ENCODE assay signal across 1 cellular context in genomic region chr17:44947461-44948314, GRCh38.
TF ChIP-seq lines count a peak whose summit lies in the region.

KIF18B (minus strand) TSS chr17:44947773; CDS start chr17:44936344, 11,429 bp downstream.

TF ChIP-seq in HepG2, 621 proteins besides CTCF, POLR2A, EP300 and RAD21 (continued from another document and continues in another):
- TF ChIP-seq, protein P1, sequence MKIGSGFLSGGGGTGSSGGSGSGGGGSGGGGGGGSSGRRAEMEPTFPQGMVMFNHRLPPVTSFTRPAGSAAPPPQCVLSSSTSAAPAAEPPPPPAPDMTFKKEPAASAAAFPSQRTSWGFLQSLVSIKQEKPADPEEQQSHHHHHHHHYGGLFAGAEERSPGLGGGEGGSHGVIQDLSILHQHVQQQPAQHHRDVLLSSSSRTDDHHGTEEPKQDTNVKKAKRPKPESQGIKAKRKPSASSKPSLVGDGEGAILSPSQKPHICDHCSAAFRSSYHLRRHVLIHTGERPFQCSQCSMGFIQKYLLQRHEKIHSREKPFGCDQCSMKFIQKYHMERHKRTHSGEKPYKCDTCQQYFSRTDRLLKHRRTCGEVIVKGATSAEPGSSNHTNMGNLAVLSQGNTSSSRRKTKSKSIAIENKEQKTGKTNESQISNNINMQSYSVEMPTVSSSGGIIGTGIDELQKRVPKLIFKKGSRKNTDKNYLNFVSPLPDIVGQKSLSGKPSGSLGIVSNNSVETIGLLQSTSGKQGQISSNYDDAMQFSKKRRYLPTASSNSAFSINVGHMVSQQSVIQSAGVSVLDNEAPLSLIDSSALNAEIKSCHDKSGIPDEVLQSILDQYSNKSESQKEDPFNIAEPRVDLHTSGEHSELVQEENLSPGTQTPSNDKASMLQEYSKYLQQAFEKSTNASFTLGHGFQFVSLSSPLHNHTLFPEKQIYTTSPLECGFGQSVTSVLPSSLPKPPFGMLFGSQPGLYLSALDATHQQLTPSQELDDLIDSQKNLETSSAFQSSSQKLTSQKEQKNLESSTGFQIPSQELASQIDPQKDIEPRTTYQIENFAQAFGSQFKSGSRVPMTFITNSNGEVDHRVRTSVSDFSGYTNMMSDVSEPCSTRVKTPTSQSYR (CRISPR knock-in tag; IDR thresholded peaks at IDR 0.05; ENCODE audit: borderline replicate concordance) = no peak
- peak; percentile 86 for TF ChIP-seq RBFOX2 (IDR thresholded peaks at IDR 0.05; ENCODE audit: low read depth, low read length)
- TF ChIP-seq ETV6 (CRISPR knock-in tag; conservative IDR thresholded peaks at IDR 0.05) = no peak
- TF ChIP-seq ZBTB2 (CRISPR knock-in tag; IDR thresholded peaks at IDR 0.05; ENCODE audit: low read depth) = 0 out of 2 replicates have a peak, but pooled peaks have one; percentile 63
- TF ChIP-seq ZNF143 (CRISPR knock-in tag; IDR thresholded peaks at IDR 0.05) = no peak
- no peak for TF ChIP-seq ISX (CRISPR knock-in tag; conservative IDR thresholded peaks at IDR 0.05)
- 0 out of 2 replicates have a peak, but pooled peaks have one; percentile 62 for TF ChIP-seq KLF12 (CRISPR knock-in tag; IDR thresholded peaks at IDR 0.05; ENCODE audit: borderline replicate concordance)
- peak; percentile 88 for TF ChIP-seq ZBTB43 (CRISPR knock-in tag; conservative IDR thresholded peaks at IDR 0.05)
- 0 out of 2 replicates have a peak, but pooled peaks have one; percentile 38 for TF ChIP-seq ZNF775 (CRISPR knock-in tag; IDR thresholded peaks at IDR 0.05; ENCODE audit: borderline replicate concordance)
- TF ChIP-seq ZNF841 (CRISPR knock-in tag; IDR thresholded peaks at IDR 0.05; ENCODE audit: borderline replicate concordance) = no peak
- TF ChIP-seq ZNF589 (CRISPR knock-in tag; conservative IDR thresholded peaks at IDR 0.05) = no peak
- TF ChIP-seq KDM5A (IDR thresholded peaks at IDR 0.05; ENCODE audit: borderline replicate concordance, low read length) = peak; percentile 87
- peak; percentile 63; the same call in 1 of the 2 replicates for TF ChIP-seq NR2C2 (CRISPR knock-in tag; IDR thresholded peaks at IDR 0.05; ENCODE audit: borderline replicate concordance)
- no peak; the same call in 1 of the 2 replicates for TF ChIP-seq ZC3H13 (CRISPR knock-in tag; IDR thresholded peaks at IDR 0.05)
- TF ChIP-seq SOX5 (CRISPR knock-in tag; IDR thresholded peaks at IDR 0.05; ENCODE audit: borderline replicate concordance) = peak; percentile 6; the same call in 1 of the 2 replicates
- TF ChIP-seq CBX1 (IDR thresholded peaks at IDR 0.05; ENCODE audit: low read depth) = peak; percentile 79
- TF ChIP-seq, protein P2, sequence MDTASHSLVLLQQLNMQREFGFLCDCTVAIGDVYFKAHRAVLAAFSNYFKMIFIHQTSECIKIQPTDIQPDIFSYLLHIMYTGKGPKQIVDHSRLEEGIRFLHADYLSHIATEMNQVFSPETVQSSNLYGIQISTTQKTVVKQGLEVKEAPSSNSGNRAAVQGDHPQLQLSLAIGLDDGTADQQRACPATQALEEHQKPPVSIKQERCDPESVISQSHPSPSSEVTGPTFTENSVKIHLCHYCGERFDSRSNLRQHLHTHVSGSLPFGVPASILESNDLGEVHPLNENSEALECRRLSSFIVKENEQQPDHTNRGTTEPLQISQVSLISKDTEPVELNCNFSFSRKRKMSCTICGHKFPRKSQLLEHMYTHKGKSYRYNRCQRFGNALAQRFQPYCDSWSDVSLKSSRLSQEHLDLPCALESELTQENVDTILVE (CRISPR knock-in tag; IDR thresholded peaks at IDR 0.05) = no peak
- TF ChIP-seq IRX3 (CRISPR knock-in tag; IDR thresholded peaks at IDR 0.05; ENCODE audit: borderline replicate concordance, low read depth) = no peak
- no peak for TF ChIP-seq FIP1L1 (IDR thresholded peaks at IDR 0.05; ENCODE audit: borderline replicate concordance, insufficient read depth, low read depth, low read length)
- no peak for TF ChIP-seq NCOA5 (CRISPR knock-in tag; IDR thresholded peaks at IDR 0.05)
- TF ChIP-seq ZBTB38 (CRISPR knock-in tag; IDR thresholded peaks at IDR 0.05) = peak; percentile 89
- TF ChIP-seq KLF6 (CRISPR knock-in tag; IDR thresholded peaks at IDR 0.05) = peak; percentile 73
- 0 out of 2 replicates have a peak, but pooled peaks have one; percentile 21 for TF ChIP-seq RFXANK (CRISPR knock-in tag; IDR thresholded peaks at IDR 0.05)
- TF ChIP-seq KDM6A (CRISPR knock-in tag; IDR thresholded peaks at IDR 0.05; ENCODE audit: low read depth) = no peak
- peak; percentile 98 for TF ChIP-seq YEATS4 (CRISPR knock-in tag; IDR thresholded peaks at IDR 0.05; ENCODE audit: borderline replicate concordance)
- peak; percentile 51 for TF ChIP-seq HINFP (CRISPR knock-in tag; IDR thresholded peaks at IDR 0.05; ENCODE audit: low read depth)
- no peak for TF ChIP-seq ZSCAN20 (CRISPR knock-in tag; IDR thresholded peaks at IDR 0.05; ENCODE audit: borderline replicate concordance)
- no peak for TF ChIP-seq BHLHE40 (IDR thresholded peaks at IDR 0.05; ENCODE audit: low read length)
- no peak for TF ChIP-seq HDAC6 (IDR thresholded peaks at IDR 0.05; ENCODE audit: low read depth, low read length)
- TF ChIP-seq, protein P3, sequence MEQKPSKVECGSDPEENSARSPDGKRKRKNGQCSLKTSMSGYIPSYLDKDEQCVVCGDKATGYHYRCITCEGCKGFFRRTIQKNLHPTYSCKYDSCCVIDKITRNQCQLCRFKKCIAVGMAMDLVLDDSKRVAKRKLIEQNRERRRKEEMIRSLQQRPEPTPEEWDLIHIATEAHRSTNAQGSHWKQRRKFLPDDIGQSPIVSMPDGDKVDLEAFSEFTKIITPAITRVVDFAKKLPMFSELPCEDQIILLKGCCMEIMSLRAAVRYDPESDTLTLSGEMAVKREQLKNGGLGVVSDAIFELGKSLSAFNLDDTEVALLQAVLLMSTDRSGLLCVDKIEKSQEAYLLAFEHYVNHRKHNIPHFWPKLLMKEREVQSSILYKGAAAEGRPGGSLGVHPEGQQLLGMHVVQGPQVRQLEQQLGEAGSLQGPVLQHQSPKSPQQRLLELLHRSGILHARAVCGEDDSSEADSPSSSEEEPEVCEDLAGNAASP (CRISPR knock-in tag; IDR thresholded peaks at IDR 0.05; ENCODE audit: borderline replicate concordance) = 0 out of 2 replicates have a peak, but pooled peaks have one; percentile 38
- 0 out of 2 replicates have a peak, but pooled peaks have one; percentile 54 for TF ChIP-seq TP53 (CRISPR knock-in tag; conservative IDR thresholded peaks at IDR 0.05)
- no peak; the same call in 1 of the 2 replicates for TF ChIP-seq ZNF430 (CRISPR knock-in tag; IDR thresholded peaks at IDR 0.05)
- no peak for TF ChIP-seq HNF1A (IDR thresholded peaks at IDR 0.05; ENCODE audit: low read depth)
- TF ChIP-seq HNF1A (CRISPR knock-in tag; IDR thresholded peaks at IDR 0.05; ENCODE audit: borderline replicate concordance) = peak; percentile 51
- TF ChIP-seq ZNF839 (CRISPR knock-in tag; IDR thresholded peaks at IDR 0.05; ENCODE audit: borderline replicate concordance) = no peak
- TF ChIP-seq PHF8 (CRISPR knock-in tag; IDR thresholded peaks at IDR 0.05) = peak; percentile 84
- TF ChIP-seq PRMT3 (CRISPR knock-in tag; IDR thresholded peaks at IDR 0.05; ENCODE audit: borderline replicate concordance, low read depth) = peak; percentile 43
- peak; percentile 81 for TF ChIP-seq JUN (CRISPR knock-in tag; IDR thresholded peaks at IDR 0.05)
- 0 out of 2 replicates have a peak, but pooled peaks have one; percentile 28 for TF ChIP-seq ATF5 (CRISPR knock-in tag; IDR thresholded peaks at IDR 0.05; ENCODE audit: low read depth)
- TF ChIP-seq ZNF24 (IDR thresholded peaks at IDR 0.05) = no peak
- no peak for TF ChIP-seq STAT5B (CRISPR knock-in tag; IDR thresholded peaks at IDR 0.05)
- TF ChIP-seq NPAS2 (CRISPR knock-in tag; IDR thresholded peaks at IDR 0.05; ENCODE audit: borderline replicate concordance) = no peak
- TF ChIP-seq, protein P4, sequence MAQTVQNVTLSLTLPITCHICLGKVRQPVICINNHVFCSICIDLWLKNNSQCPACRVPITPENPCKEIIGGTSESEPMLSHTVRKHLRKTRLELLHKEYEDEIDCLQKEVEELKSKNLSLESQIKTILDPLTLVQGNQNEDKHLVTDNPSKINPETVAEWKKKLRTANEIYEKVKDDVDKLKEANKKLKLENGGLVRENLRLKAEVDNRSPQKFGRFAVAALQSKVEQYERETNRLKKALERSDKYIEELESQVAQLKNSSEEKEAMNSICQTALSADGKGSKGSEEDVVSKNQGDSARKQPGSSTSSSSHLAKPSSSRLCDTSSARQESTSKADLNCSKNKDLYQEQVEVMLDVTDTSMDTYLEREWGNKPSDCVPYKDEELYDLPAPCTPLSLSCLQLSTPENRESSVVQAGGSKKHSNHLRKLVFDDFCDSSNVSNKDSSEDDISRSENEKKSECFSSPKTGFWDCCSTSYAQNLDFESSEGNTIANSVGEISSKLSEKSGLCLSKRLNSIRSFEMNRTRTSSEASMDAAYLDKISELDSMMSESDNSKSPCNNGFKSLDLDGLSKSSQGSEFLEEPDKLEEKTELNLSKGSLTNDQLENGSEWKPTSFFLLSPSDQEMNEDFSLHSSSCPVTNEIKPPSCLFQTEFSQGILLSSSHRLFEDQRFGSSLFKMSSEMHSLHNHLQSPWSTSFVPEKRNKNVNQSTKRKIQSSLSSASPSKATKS (CRISPR knock-in tag; IDR thresholded peaks at IDR 0.05) = no peak
- no peak for TF ChIP-seq SMAD3 (CRISPR knock-in tag; IDR thresholded peaks at IDR 0.05)
